Comparison of ENCODE assay signal across 31 cellular contexts in the genomic region with DNA sequence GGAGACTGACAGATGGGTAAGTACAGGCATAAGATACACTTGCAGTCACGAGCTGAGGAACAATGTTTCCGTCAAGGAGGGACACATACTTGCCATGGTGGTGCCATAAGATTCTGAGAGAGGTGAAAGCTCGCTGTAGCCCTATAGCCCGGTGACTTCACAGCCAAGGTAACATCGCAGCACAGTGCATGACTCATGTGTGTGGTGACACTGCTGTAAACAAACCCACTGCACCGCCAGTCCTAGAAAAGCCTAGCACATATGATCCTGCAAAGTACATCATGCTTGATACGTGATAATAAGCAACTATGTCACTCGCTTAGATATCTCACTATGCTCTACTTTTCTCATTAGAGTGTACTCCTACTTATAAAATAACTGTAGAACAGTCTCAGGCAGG.
"Had no signal": no experiment of that assay in that cellular context is flagged by ENCODE, and none has a peak within 500 bp of the region (broad histone marks: within the 10 kb centered on the region; RNA-seq: fewer than 3 reads in every experiment).

No MANE protein-coding gene starts in this region.

- H3K4me3 Mint-ChIP-seq: activated CD4-positive, alpha-beta T cell treated with anti-CD3 and anti-CD28 coated beads, Interleukin-2, amount 10 ng/mL, durations not matched to agents 24 days and 14 days; activated CD8-positive, alpha-beta T cell treated with anti-CD3 and anti-CD28 coated beads for 36 hours; activated naive CD8-positive, alpha-beta T cell treated with anti-CD3 and anti-CD28 coated beads for 36 hours; activated T-cell treated with anti-CD3 and anti-CD28 coated beads, Interleukin-2, amount 50 U/mL, for 72 hours; activated T-helper 17 cell treated with anti-CD3 and anti-CD28 coated beads, Interleukin-2, amount 50 U/mL, for 72 hours; T-helper 1 cell treated with Interleukin-12 subunit alpha and Interleukin-12 subunit beta and Interleukin-4 antibody, amounts not matched to agents 30 μg/mL and 1 μg/mL, for 36 hours; T-helper 2 cell treated with Interferon-gamma antibody and Interleukin-4, amounts not matched to agents 5 μg/mL and 100 μg/mL, for 36 hours had no signal

- ATAC-seq: activated CD8-positive, alpha-beta T cell treated with anti-CD3 and anti-CD28 coated beads for 36 hours; activated T-cell treated with anti-CD3 and anti-CD28 coated beads, Interleukin-2, amount 50 U/mL, for 72 hours; activated T-helper 17 cell treated with anti-CD3 and anti-CD28 coated beads, Interleukin-2, amount 50 U/mL, for 72 hours had no signal

- H3K9me3 ChIP-seq: SJCRH30 had no signal

- H3K4me1 ChIP-seq: SJCRH30 had no signal

- H3K4me3 ChIP-seq: cardiac muscle cell, SJCRH30, SK-N-MC had no signal

- H3K9ac ChIP-seq: KMS-11 had no signal

- H3K9me3 Mint-ChIP-seq: activated CD4-positive, alpha-beta T cell treated with anti-CD3 and anti-CD28 coated beads, Interleukin-2, amount 10 ng/mL, durations not matched to agents 24 days and 14 days; activated CD8-positive, alpha-beta T cell treated with anti-CD3 and anti-CD28 coated beads for 36 hours; activated naive CD8-positive, alpha-beta T cell treated with anti-CD3 and anti-CD28 coated beads for 36 hours; T-helper 1 cell treated with Interleukin-12 subunit alpha and Interleukin-12 subunit beta and Interleukin-4 antibody, amounts not matched to agents 30 μg/mL and 1 μg/mL, for 36 hours; T-helper 2 cell treated with Interferon-gamma antibody and Interleukin-4, amounts not matched to agents 5 μg/mL and 100 μg/mL, for 36 hours had no signal

- H3K27me3 Mint-ChIP-seq: activated CD4-positive, alpha-beta T cell treated with anti-CD3 and anti-CD28 coated beads, Interleukin-2, amount 10 ng/mL, durations not matched to agents 24 days and 14 days; activated CD8-positive, alpha-beta T cell treated with anti-CD3 and anti-CD28 coated beads for 36 hours; activated naive CD8-positive, alpha-beta T cell treated with anti-CD3 and anti-CD28 coated beads for 36 hours; activated T-helper 17 cell treated with anti-CD3 and anti-CD28 coated beads, Interleukin-2, amount 50 U/mL, for 72 hours had no signal

- H3K27ac Mint-ChIP-seq: activated CD4-positive, alpha-beta T cell treated with anti-CD3 and anti-CD28 coated beads, Interleukin-2, amount 10 ng/mL, durations not matched to agents 24 days and 14 days; activated CD8-positive, alpha-beta T cell treated with anti-CD3 and anti-CD28 coated beads for 36 hours; activated naive CD8-positive, alpha-beta T cell treated with anti-CD3 and anti-CD28 coated beads for 36 hours; activated T-cell treated with anti-CD3 and anti-CD28 coated beads, Interleukin-2, amount 50 U/mL, for 72 hours; activated T-helper 17 cell treated with anti-CD3 and anti-CD28 coated beads, Interleukin-2, amount 50 U/mL, for 72 hours; T-helper 1 cell treated with Interleukin-12 subunit alpha and Interleukin-12 subunit beta and Interleukin-4 antibody, amounts not matched to agents 30 μg/mL and 1 μg/mL, for 36 hours; T-helper 2 cell treated with Interferon-gamma antibody and Interleukin-4, amounts not matched to agents 5 μg/mL and 100 μg/mL, for 36 hours had no signal

- H3K27me3 ChIP-seq: cardiac muscle cell, SJCRH30 had no signal

- H3K27ac ChIP-seq: cardiac muscle cell, KMS-11, SJCRH30, SK-N-MC had no signal

- H3K36me3 Mint-ChIP-seq: activated naive CD8-positive, alpha-beta T cell treated with anti-CD3 and anti-CD28 coated beads for 36 hours had no signal

- DNase-seq: activated CD4-positive, alpha-beta T cell treated with anti-CD3 and anti-CD28 coated beads, Interleukin-2, amount 10 ng/mL, durations not matched to agents 24 days and 14 days; activated CD4-positive, alpha-beta T cell treated with anti-CD3 and anti-CD28 coated beads, Interleukin-2, amount 50 U/mL, for 4 hours; activated CD8-positive, alpha-beta T cell treated with anti-CD3 and anti-CD28 coated beads for 36 hours; activated effector memory CD4-positive, alpha-beta T cell treated with anti-CD3 and anti-CD28 coated beads, Interleukin-2, amount 50 U/mL, for 16 hours; activated naive CD4-positive, alpha-beta T cell; activated naive CD4-positive, alpha-beta T cell treated with anti-CD3 and anti-CD28 coated beads, Interleukin-2, amount 50 U/mL, for 16 hours; activated naive CD8-positive, alpha-beta T cell treated with anti-CD3 and anti-CD28 coated beads for 36 hours; activated T-cell treated with anti-CD3 and anti-CD28 coated beads, Interleukin-2, amount 50 U/mL, for 1 hour; activated T-cell treated with anti-CD3 and anti-CD28 coated beads, Interleukin-2, amount 50 U/mL, for 72 hours; amniotic stem cell; aorta; NCI-H1092 treated with DMSO at 0.1 percent for 48 hours; NCI-H1417; NCI-H146; NCI-H187; NCI-H2029 treated with DMSO at 0.1 percent for 48 hours; NCI-H2107; NCI-H2171; NCI-H510A; NCI-H526; NCI-H748 treated with DMSO at 0.1 percent for 48 hours; NK-92 treated with Interleukin-12 subunit alpha and Interleukin-12 subunit beta, amount 100 ng/mL, for 24 hours; OCI-M1; SHP77; SJCRH30 had no signal

- H3K36me3 ChIP-seq: cardiac muscle cell, SJCRH30 had no signal

- H3K4me1 Mint-ChIP-seq: activated CD4-positive, alpha-beta T cell treated with anti-CD3 and anti-CD28 coated beads, Interleukin-2, amount 10 ng/mL, durations not matched to agents 24 days and 14 days; activated naive CD8-positive, alpha-beta T cell treated with anti-CD3 and anti-CD28 coated beads for 36 hours; activated T-helper 17 cell treated with anti-CD3 and anti-CD28 coated beads, Interleukin-2, amount 50 U/mL, for 72 hours had no signal
